9 cellular contexts compared by ENCODE assay signal in the genomic region with DNA sequence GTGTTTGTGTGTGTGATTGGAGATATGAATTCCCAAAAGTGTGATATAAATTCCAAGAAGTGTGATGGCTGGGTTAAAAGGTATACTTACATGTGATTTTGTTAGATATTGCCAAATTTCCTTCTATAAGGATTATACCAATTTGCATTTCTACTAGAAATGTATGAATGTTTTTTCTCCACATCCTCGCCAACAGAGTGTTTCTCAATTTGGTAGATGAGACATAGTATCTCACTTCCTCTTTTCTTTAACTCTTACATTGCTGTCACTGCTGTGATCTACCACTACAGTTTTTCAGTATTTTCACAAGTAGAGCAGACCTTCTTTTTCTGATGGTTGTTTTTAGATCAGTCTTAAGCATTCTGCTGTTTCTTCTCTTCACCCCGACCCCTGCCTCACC.
DNase-seq lines count a peak whose midpoint lies in the region; ATAC-seq and TF ChIP-seq lines count a peak whose summit lies in the region.
"Had no signal": no experiment of that assay in that cellular context is flagged by ENCODE, and none has a peak within 500 bp of the region (broad histone marks: within the 10 kb centered on the region; RNA-seq: fewer than 3 reads in every experiment).

No MANE protein-coding gene starts in this region.

- H3K4me2 ChIP-seq in mammary epithelial cell (ENCODE audit: insufficient read depth, low read depth, low read length): peak overlapping the region; percentile 16

- H3K4me3 Mint-ChIP-seq in activated CD4-positive, alpha-beta T cell treated with anti-CD3 and anti-CD28 coated beads, Interleukin-2, amount 10 ng/mL, durations not matched to agents 24 days and 14 days: no peak overlapping the region

- TF ChIP-seq CTCF in GM10266 (IDR thresholded peaks at IDR 0.05; ENCODE audit: control insufficient read depth, insufficient read depth, low read depth, missing control alignments) (no peak), mammary epithelial cell (conservative IDR thresholded peaks at IDR 0.05 in 1 of 2, IDR thresholded peaks at IDR 0.05 in 1 of 2; ENCODE audit: extremely low read depth in 1 of 2, insufficient read depth in 1 of 2, low read depth in 1 of 2, low read length in 2 of 2) (no peak)

- H3K27me3 ChIP-seq in mammary epithelial cell (ENCODE audit: insufficient read depth, low read length) (no peaks in the 10 kb centered on the region), right cardiac atrium (ENCODE audit: control insufficient read depth, insufficient read depth) (no peaks in the 10 kb centered on the region)

- H3K27me3 Mint-ChIP-seq in activated CD4-positive, alpha-beta T cell treated with anti-CD3 and anti-CD28 coated beads, Interleukin-2, amount 10 ng/mL, durations not matched to agents 24 days and 14 days: no peaks in the 10 kb centered on the region

- WGBS in mammary epithelial cell (ENCODE audit: low coverage, missing lambda C conversion rate): 6% methylated on average over 2 of the region's 2 CpGs
- WGBS in right cardiac atrium: 62% methylated on average over 2 of the region's 2 CpGs

- peaks cover 2% of the 10 kb centered on the region for H3K4me1 Mint-ChIP-seq in activated CD4-positive, alpha-beta T cell treated with anti-CD3 and anti-CD28 coated beads, Interleukin-2, amount 10 ng/mL, durations not matched to agents 24 days and 14 days

- BruUV-seq in mammary epithelial cell (replicated peaks; lab: Mats Ljungman, UMichigan): no TSS peak

- H3K9me3 ChIP-seq in mammary epithelial cell (replicated peaks; ENCODE audit: insufficient read depth, low read length) (no peaks in the 10 kb centered on the region), right cardiac atrium (ENCODE audit: control insufficient read depth, low read length) (no peaks in the 10 kb centered on the region)

- CTCF ChIA-PET in mammary epithelial cell (lab: Charles Lee; ENCODE audit: low non-redundant PET): no interaction called here

- H3K79me2 ChIP-seq in mammary epithelial cell (ENCODE audit: insufficient read depth, low read length): peaks cover 5% of the 10 kb centered on the region

- no peak overlapping the region for H2AFZ ChIP-seq in mammary epithelial cell (ENCODE audit: low read depth, low read length)

- H3K27ac Mint-ChIP-seq in activated CD4-positive, alpha-beta T cell treated with anti-CD3 and anti-CD28 coated beads, Interleukin-2, amount 10 ng/mL, durations not matched to agents 24 days and 14 days: no peak overlapping the region

- in situ Hi-C loops in mammary epithelial cell (cut with MboI; ENCODE audit: low sequenced_read_pairs in 2 of 2): no loop called here

- intact Hi-C loops in mammary epithelial cell (cut with micrococcal nuclease) (no loop called here), right cardiac atrium (cut with DNase I) (no loop called here)
- intact Hi-C loops in activated CD4-positive, alpha-beta T cell treated with anti-CD3 and anti-CD28 coated beads, Interleukin-2, amount 10 ng/mL, durations not matched to agents 24 days and 14 days (cut with micrococcal nuclease): no loop called here

- H3K27ac ChIP-seq in mammary epithelial cell (ENCODE audit: insufficient read depth, low read depth, low read length): peak overlapping the region; percentile 15
- no peak overlapping the region for H3K27ac ChIP-seq in right cardiac atrium (ENCODE audit: low read length)

- H3K4me3 ChIP-seq in mammary epithelial cell (replicated peaks in 1 of 3; ENCODE audit: insufficient read depth in 1 of 3, low read depth in 2 of 3, low read length in 3 of 3): no peak overlapping the region
- no peak overlapping the region for H3K4me3 ChIP-seq in right cardiac atrium (ENCODE audit: low read length)

- no peak overlapping the region for H3K9ac ChIP-seq in mammary epithelial cell (ENCODE audit: insufficient read depth, low read length)

- no peaks in the 10 kb centered on the region for H3K36me3 Mint-ChIP-seq in activated CD4-positive, alpha-beta T cell treated with anti-CD3 and anti-CD28 coated beads, Interleukin-2, amount 10 ng/mL, durations not matched to agents 24 days and 14 days (ENCODE audit: low read depth)

- peak; percentile 55 for DNase-seq in GM10266 (ENCODE audit: extremely low spot score)
- peak; percentile 10 for DNase-seq in mammary epithelial cell
- no peak for DNase-seq in T1000 (lab: John Stamatoyannopoulos, UW)
- DNase-seq in activated CD4-positive, alpha-beta T cell treated with anti-CD3 and anti-CD28 coated beads, Interleukin-2, amount 10 ng/mL, durations not matched to agents 24 days and 14 days: no peak
- no peak for DNase-seq in right cardiac atrium
- DNase-seq: cortex of kidney had no signal

- dilution Hi-C loops in mammary epithelial cell (cut with HindIII; ENCODE audit: low sequenced_read_pairs): no loop called here

- peak; percentile 97 for ATAC-seq in GM21529 (IDR thresholded peaks at IDR 0.05; ENCODE audit: unreplicated experiment)
- ATAC-seq in HG03521 (IDR thresholded peaks at IDR 0.05; ENCODE audit: unreplicated experiment): peak; percentile 100
- ATAC-seq in activated CD4-positive, CD25-positive, alpha-beta regulatory T cell treated with anti-CD3 and anti-CD28 coated beads, Interleukin-2, amount 50 U/mL, for 24 hours: no peak
- no peak for ATAC-seq in right cardiac atrium

- H4K20me1 ChIP-seq in mammary epithelial cell (ENCODE audit: insufficient read depth, low read length): no peaks in the 10 kb centered on the region

- H3K4me1 ChIP-seq in mammary epithelial cell (ENCODE audit: insufficient read depth, low read length) (no peaks in the 10 kb centered on the region), right cardiac atrium (ENCODE audit: control insufficient read depth, insufficient read depth, low read length) (no peaks in the 10 kb centered on the region)

- no peaks in the 10 kb centered on the region for H3K36me3 ChIP-seq in mammary epithelial cell (ENCODE audit: insufficient read depth, low read length)

- no peaks in the 10 kb centered on the region for H3K9me3 Mint-ChIP-seq in activated CD4-positive, alpha-beta T cell treated with anti-CD3 and anti-CD28 coated beads, Interleukin-2, amount 10 ng/mL, durations not matched to agents 24 days and 14 days

Comparison
In these comparisons a context has a peak if more than half of its experiments do, and no peak if none do; other contexts are left out.
1. DNase-seq: peak in GM10266 (single experiment) and mammary epithelial cell (single experiment); none in T1000 (single experiment), activated CD4-positive, alpha-beta T cell treated with anti-CD3 and anti-CD28 coated beads, Interleukin-2, amount 10 ng/mL, durations not matched to agents 24 days and 14 days (single experiment) and right cardiac atrium (0 of 3).
2. ATAC-seq: peak in GM21529 (single experiment) and HG03521 (single experiment); none in activated CD4-positive, CD25-positive, alpha-beta regulatory T cell treated with anti-CD3 and anti-CD28 coated beads, Interleukin-2, amount 50 U/mL, for 24 hours (0 of 2) and right cardiac atrium (0 of 2).